In the genomic region with DNA sequence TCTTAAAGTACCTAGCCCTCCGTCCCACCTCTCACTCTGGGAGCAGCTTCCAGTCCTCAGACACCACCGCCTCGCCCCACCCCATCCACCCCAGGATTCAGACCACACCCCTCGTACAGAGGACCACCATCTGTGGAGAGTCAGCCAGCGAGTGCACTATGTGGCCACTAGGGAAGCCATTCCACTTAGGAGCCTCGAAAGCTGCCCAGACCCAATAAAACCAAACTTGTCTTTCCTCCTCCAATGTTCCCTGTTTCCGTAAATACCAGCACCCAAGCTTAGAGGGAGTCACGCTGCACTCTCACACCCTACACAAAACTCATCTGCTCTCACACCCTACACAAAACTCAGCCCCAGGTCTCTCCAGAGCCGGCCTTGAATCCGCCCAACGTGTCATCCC, we compare ENCODE assay signal across 8 cellular contexts. TPM values are rescaled to one million over a fixed set of nuclear protein-coding genes. Genes with fewer than 3 reads are reported as not detected.
DNase-seq lines count a peak whose midpoint lies in the region; ATAC-seq and TF ChIP-seq lines count a peak whose summit lies in the region.

No MANE protein-coding gene starts in this region.

- ATAC-seq in HG03432 (IDR thresholded peaks at IDR 0.05; ENCODE audit: unreplicated experiment) (no peak), psoas muscle (no peak)

- no peak overlapping the region for H3K4me3 ChIP-seq in adipocyte (ENCODE audit: low read length)
- H3K4me3 ChIP-seq in psoas muscle, result no peak overlapping the region

- H3K9ac ChIP-seq in adipocyte (ENCODE audit: low read length), result no peak overlapping the region

- H3K27me3 ChIP-seq in adipocyte (replicated peaks; ENCODE audit: control insufficient read depth, insufficient read depth, low read length) (no peaks in the 10 kb centered on the region), psoas muscle (ENCODE audit: insufficient read depth in 3 of 3, low read length in 2 of 3) (no peaks in the 10 kb centered on the region)

- DNase-seq in D341Med (ENCODE audit: low spot score), result peak; percentile 57
- peak; percentile 56 for DNase-seq in HuH-7 (ENCODE audit: low spot score)
- peak; percentile 20 for DNase-seq in adipocyte (ENCODE audit: low read depth)
- DNase-seq in left kidney (ENCODE audit: low read depth, low spot score), result peak; percentile 59
- DNase-seq in psoas muscle, result no peak
- no peak for DNase-seq in NCI-H1436 treated with DMSO at 0.1 percent for 48 hours (lab: John Stamatoyannopoulos, UW)
- DNase-seq in epidermal melanocyte (ENCODE audit: insufficient read length, low spot score), result no peak

- 85 to 92% (median 86%) methylated on average over 11 of the region's 11 CpGs for WGBS in psoas muscle, 3 donors

- no peaks in the 10 kb centered on the region for H3K36me3 ChIP-seq in adipocyte (ENCODE audit: control insufficient read depth, insufficient read depth, low read length, severe bottlenecking)
- peaks cover 0 to 12% of the 10 kb centered on the region in 2 donors for H3K36me3 ChIP-seq in psoas muscle (ENCODE audit: insufficient read depth in 1 of 2, low read depth in 1 of 2)

- peaks cover 27% of the 10 kb centered on the region for H3K4me1 ChIP-seq in adipocyte (ENCODE audit: control insufficient read depth, insufficient read depth, low read length)
- H3K4me1 ChIP-seq in psoas muscle, result peaks cover 11% of the 10 kb centered on the region

- intact Hi-C loops in psoas muscle (cut with DNase I), result loop anchor here (5.0 kb wide), 2 partner anchors 187 to 287 kb away; a partner anchor contains a TSS

- H3K27ac ChIP-seq in psoas muscle, result no peak overlapping the region

- no peak for TF ChIP-seq CTCF in psoas muscle (IDR thresholded peaks at IDR 0.05)

- no peaks in the 10 kb centered on the region for H3K9me3 ChIP-seq in adipocyte (ENCODE audit: control insufficient read depth, low read length)
- no peaks in the 10 kb centered on the region for H3K9me3 ChIP-seq in psoas muscle

RNA-seq across cellular contexts. Expression of a gene that starts 1.9 kb away (rescaled TPM):
- 1 to 10 TPM; 1.4 to 3.5 (median 2.0) TPM for total RNA-seq in psoas muscle
- polyA plus RNA-seq in psoas muscle, result 1 to 10 TPM in 2 of 3 donors, under 1 TPM in 1; 0.65 to 3.2 (median 1.1) TPM

Comparison
In these comparisons a context has a peak if more than half of its experiments do, and no peak if none do; other contexts are left out.
1. DNase-seq: peak in D341Med (single experiment), HuH-7 (single experiment), adipocyte (single experiment) and left kidney (single experiment); none in psoas muscle (0 of 2), NCI-H1436 treated with DMSO at 0.1 percent for 48 hours (single experiment) and epidermal melanocyte (single experiment).